Comparison of ENCODE assay signal across 9 cellular contexts in the genomic region with DNA sequence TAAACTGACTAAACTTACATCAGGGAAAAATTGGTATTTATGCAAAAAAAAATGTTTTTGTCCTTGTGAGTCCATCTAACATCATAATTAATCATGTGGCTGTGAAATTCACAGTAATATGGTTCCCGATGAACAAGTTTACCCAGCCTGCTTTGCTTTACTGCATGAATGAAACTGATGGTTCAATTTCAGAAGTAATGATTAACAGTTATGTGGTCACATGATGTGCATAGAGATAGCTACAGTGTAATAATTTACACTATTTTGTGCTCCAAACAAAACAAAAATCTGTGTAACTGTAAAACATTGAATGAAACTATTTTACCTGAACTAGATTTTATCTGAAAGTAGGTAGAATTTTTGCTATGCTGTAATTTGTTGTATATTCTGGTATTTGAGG.
"Had no signal": no experiment of that assay in that cellular context is flagged by ENCODE, and none has a peak within 500 bp of the region (broad histone marks: within the 10 kb centered on the region; RNA-seq: fewer than 3 reads in every experiment).

No MANE protein-coding gene starts in this region.

- H3K4me2 ChIP-seq: GM23338 had no signal

- H3K4me3 ChIP-seq: GM23338 had no signal

- H3K4me3 Mint-ChIP-seq: GM23338, H9, IgD-negative memory B cell had no signal

- H2AFZ ChIP-seq: GM23338 had no signal

- H3K27me3 Mint-ChIP-seq: IgD-negative memory B cell had no signal

- FAIRE-seq: H1, H54, HepG2, HTR-8/SVneo had no signal

- H3K27ac Mint-ChIP-seq: GM23338, H9 had no signal

- H3K9me3 Mint-ChIP-seq: IgD-negative memory B cell had no signal

- ATAC-seq: GM23338, HepG2 had no signal

- DNase-seq: H9, HCEC 1CT, KG1 had no signal
